In genomic region chr11:44607987-44608386, GRCh38 we compare ENCODE assay signal across 13 cellular contexts. TPM values are rescaled to one million over a fixed set of nuclear protein-coding genes. Genes with fewer than 3 reads are reported as not detected.
DNase-seq lines count a peak whose midpoint lies in the region; ATAC-seq and TF ChIP-seq lines count a peak whose summit lies in the region.
"Had no signal": no experiment of that assay in that cellular context is flagged by ENCODE, and none has a peak within 500 bp of the region (broad histone marks: within the 10 kb centered on the region; RNA-seq: fewer than 3 reads in every experiment).

No MANE protein-coding gene starts in this region.

- in situ Hi-C loops in astrocyte of the spinal cord (cut with HindIII; ENCODE audit: low sequenced_read_pairs), result no loop called here

- H3K36me3 ChIP-seq in prostate gland, result no peaks in the 10 kb centered on the region
- no peaks in the 10 kb centered on the region for H3K36me3 ChIP-seq in BE2C

- ATAC-seq in HG03378 (IDR thresholded peaks at IDR 0.05; ENCODE audit: unreplicated experiment), result no peak
- ATAC-seq: left ventricle myocardium superior had no signal

- intact Hi-C loops in prostate gland (cut with DNase I), result no loop called here

- H3K9me3 ChIP-seq in prostate gland (no peaks in the 10 kb centered on the region), BE2C (no peaks in the 10 kb centered on the region)
- H3K9me3 ChIP-seq: esophagus squamous epithelium had no signal

- H3K4me3 ChIP-seq in astrocyte of the spinal cord (ENCODE audit: low read depth, low read length) (no peak overlapping the region), prostate gland (no peak overlapping the region), BE2C (ENCODE audit: low read depth, low read length) (no peak overlapping the region)
- H3K4me3 ChIP-seq: esophagus squamous epithelium had no signal

- H3K4me1 ChIP-seq in prostate gland (replicated peaks) (peaks cover 10% of the 10 kb centered on the region), BE2C (no peaks in the 10 kb centered on the region)

- TF ChIP-seq POLR2A in prostate gland (IDR thresholded peaks at IDR 0.05), result no peak

- WGBS in prostate gland, result 27% methylated on average over 8 of the region's 8 CpGs

- TF ChIP-seq CTCF in astrocyte of the spinal cord (IDR thresholded peaks at IDR 0.05; ENCODE audit: low read depth, low read length) (no peak), prostate gland (IDR thresholded peaks at IDR 0.05) (no peak), BE2C (IDR thresholded peaks at IDR 0.05; ENCODE audit: low read depth, low read length) (no peak)

- H3K27me3 ChIP-seq in prostate gland (replicated peaks; ENCODE audit: insufficient read depth) (no peaks in the 10 kb centered on the region), BE2C (no peaks in the 10 kb centered on the region)
- H3K27me3 ChIP-seq: esophagus squamous epithelium had no signal

- peak overlapping the region; percentile 49 to 54 for H3K27ac ChIP-seq in prostate gland
- H3K27ac ChIP-seq: 22Rv1 had no signal

- peak in 2 of 3 experiments; percentile 8 to 30 for DNase-seq in NCI-H1417 (lab: John Stamatoyannopoulos, UW)
- DNase-seq in NCI-H1417 treated with DMSO at 0.1 percent for 48 hours (lab: John Stamatoyannopoulos, UW), result no peak
- peak; percentile 42 for DNase-seq in NCI-H128 (lab: John Stamatoyannopoulos, UW; ENCODE audit: unreplicated experiment)
- DNase-seq in astrocyte of the spinal cord (ENCODE audit: low read depth, low spot score), result peak; percentile 36
- DNase-seq in prostate gland (ENCODE audit: low spot score), result peak; percentile 74
- no peak for DNase-seq in DMS 273 (lab: John Stamatoyannopoulos, UW; ENCODE audit: unreplicated experiment)
- DNase-seq in BE2C, result no peak
- DNase-seq: esophagus squamous epithelium, GF-D8, left ventricle myocardium superior, T-helper 9 cell had no signal

RNA-seq across cellular contexts. Expression of gene CD82, which starts 42.5 kb away (rescaled TPM):
- 10 to 100 TPM; 35.1 to 54.6 TPM for total RNA-seq in prostate gland
- polyA plus RNA-seq in BE2C (2012; ENCODE audit: insufficient read depth, insufficient read length, low read depth), result 1.3 TPM

Comparison
In these comparisons a context has a peak if more than half of its experiments do, and no peak if none do; other contexts are left out.
1. DNase-seq: peak in NCI-H1417 (2 of 3), NCI-H128 (single experiment), astrocyte of the spinal cord (single experiment) and prostate gland (single experiment); none in NCI-H1417 treated with DMSO at 0.1 percent for 48 hours (single experiment), DMS 273 (single experiment) and BE2C (single experiment).